Comparison of ENCODE assay signal across 9 cellular contexts in genomic region chr4:155999743-156000142, GRCh38. TPM values are rescaled to one million over a fixed set of nuclear protein-coding genes. Genes with fewer than 3 reads are reported as not detected.
DNase-seq lines count a peak whose midpoint lies in the region; ATAC-seq and TF ChIP-seq lines count a peak whose summit lies in the region.
"Had no signal": no experiment of that assay in that cellular context is flagged by ENCODE, and none has a peak within 500 bp of the region (broad histone marks: within the 10 kb centered on the region; RNA-seq: fewer than 3 reads in every experiment).

No MANE protein-coding gene starts in this region.

- no peaks in the 10 kb centered on the region for H3K4me1 ChIP-seq in upper lobe of left lung

- TF ChIP-seq EP300 in upper lobe of left lung (IDR thresholded peaks at IDR 0.05): no peak

- no peaks in the 10 kb centered on the region for H3K36me3 ChIP-seq in upper lobe of left lung

- DNase-seq in NCI-H146 (lab: John Stamatoyannopoulos, UW) (peak; percentile 0), NCI-H146 treated with DMSO at 0.1 percent for 48 hours (lab: John Stamatoyannopoulos, UW; ENCODE audit: unreplicated experiment) (no peak), left cardiac atrium (peak; percentile 25), retinal pigment epithelial cell (ENCODE audit: low read depth) (no peak), SHP77 (lab: John Stamatoyannopoulos, UW) (no peak), upper lobe of left lung (no peak)
- DNase-seq: GM23248 had no signal

- intact Hi-C loops in left cardiac atrium (cut with DNase I): no loop called here

- TF ChIP-seq CTCF in retinal pigment epithelial cell (conservative IDR thresholded peaks at IDR 0.05; ENCODE audit: low read depth, low read length) (peak; percentile 56), upper lobe of left lung (IDR thresholded peaks at IDR 0.05) (no peak)

- 25 to 36% methylated on average over 7 of the region's 7 CpGs for WGBS in upper lobe of left lung, 2 donors

- no peak for TF ChIP-seq POLR2A in upper lobe of left lung (IDR thresholded peaks at IDR 0.05)

- H3K9me3 ChIP-seq in upper lobe of left lung: no peaks in the 10 kb centered on the region

- H3K4me3 ChIP-seq in retinal pigment epithelial cell (ENCODE audit: low read length) (no peak overlapping the region), upper lobe of left lung (no peak overlapping the region)
- H3K4me3 ChIP-seq: GM23248 had no signal

- H3K27ac ChIP-seq in upper lobe of left lung: no peak overlapping the region
- H3K27ac ChIP-seq: GM23248 had no signal

- H3K27me3 ChIP-seq in upper lobe of left lung: no peaks in the 10 kb centered on the region

- ATAC-seq in SK-N-SH treated with all-trans-retinoic acid at 6 μM for 48 hours (peak; percentile 47; the same call in 2 of the 3 replicates), left cardiac atrium (no peak), HG03460 (IDR thresholded peaks at IDR 0.05; ENCODE audit: unreplicated experiment) (no peak), upper lobe of left lung (ENCODE audit: low FRiP score in 2 of 2) (no peak)

TF ChIP-seq in SK-N-SH treated with all-trans-retinoic acid at 6 μM for 48 hours, 23 proteins besides CTCF, POLR2A, EP300 and RAD21:
- TF ChIP-seq ARNTL (CRISPR knock-in tag; IDR thresholded peaks at IDR 0.05; ENCODE audit: borderline replicate concordance, low read depth): no peak
- TF ChIP-seq BACH2 (CRISPR knock-in tag; IDR thresholded peaks at IDR 0.05; ENCODE audit: borderline replicate concordance): no peak
- no peak for TF ChIP-seq POU6F1 (CRISPR knock-in tag; IDR thresholded peaks at IDR 0.05; ENCODE audit: borderline replicate concordance, low read depth)
- no peak for TF ChIP-seq ZC3H10 (CRISPR knock-in tag; IDR thresholded peaks at IDR 0.05)
- TF ChIP-seq PATZ1 (CRISPR knock-in tag; IDR thresholded peaks at IDR 0.05; ENCODE audit: borderline replicate concordance): no peak
- TF ChIP-seq TOX (CRISPR knock-in tag; IDR thresholded peaks at IDR 0.05; ENCODE audit: borderline replicate concordance): no peak
- TF ChIP-seq ZFP30 (CRISPR knock-in tag; IDR thresholded peaks at IDR 0.05): no peak
- TF ChIP-seq TCF4 (CRISPR knock-in tag; IDR thresholded peaks at IDR 0.05; ENCODE audit: borderline replicate concordance): no peak
- no peak for TF ChIP-seq CSDC2 (CRISPR knock-in tag; IDR thresholded peaks at IDR 0.05)
- no peak for TF ChIP-seq SNAI2 (CRISPR knock-in tag; IDR thresholded peaks at IDR 0.05)
- no peak for TF ChIP-seq TSHZ2 (CRISPR knock-in tag; IDR thresholded peaks at IDR 0.05)
- no peak for TF ChIP-seq OSR1 (CRISPR knock-in tag; IDR thresholded peaks at IDR 0.05)
- TF ChIP-seq ZNF8 (CRISPR knock-in tag; IDR thresholded peaks at IDR 0.05): no peak
- no peak for TF ChIP-seq ISL1 (CRISPR knock-in tag; IDR thresholded peaks at IDR 0.05)
- TF ChIP-seq ZNF565 (CRISPR knock-in tag; conservative IDR thresholded peaks at IDR 0.05; ENCODE audit: low read depth): no peak
- no peak for TF ChIP-seq CREB5 (CRISPR knock-in tag; IDR thresholded peaks at IDR 0.05; ENCODE audit: low read depth)

RNA-seq across cellular contexts. Expression of gene CTSO, which starts 46.1 kb away (rescaled TPM):
- total RNA-seq in left cardiac atrium (10 to 100 TPM; 10.0 to 10.2 TPM), upper lobe of left lung (10 to 100 TPM in 5 of 6 donors, 1 to 10 TPM in 1; 9.4 to 34.7 (median 22.5) TPM)

Comparison
In these comparisons a context has a peak if more than half of its experiments do, and no peak if none do; other contexts are left out.
1. DNase-seq: peak in NCI-H146 (single experiment) and left cardiac atrium (single experiment); none in NCI-H146 treated with DMSO at 0.1 percent for 48 hours (single experiment), retinal pigment epithelial cell (single experiment), SHP77 (0 of 2) and upper lobe of left lung (0 of 2).